In genomic region chr16:56985288-56985961, GRCh38 we compare ENCODE assay signal across 8 cellular contexts. TPM values are rescaled to one million over a fixed set of nuclear protein-coding genes. Genes with fewer than 3 reads are reported as not detected.
DNase-seq lines count a peak whose midpoint lies in the region; ATAC-seq, FAIRE-seq and TF ChIP-seq lines count a peak whose summit lies in the region.
"Had no signal": no experiment of that assay in that cellular context is flagged by ENCODE, and none has a peak within 500 bp of the region (broad histone marks: within the 10 kb centered on the region; RNA-seq: fewer than 3 reads in every experiment).

No MANE protein-coding gene starts in this region.

- H3K36me3 ChIP-seq in GM23338 (ENCODE audit: insufficient read depth) (no peaks in the 10 kb centered on the region), endothelial cell of umbilical vein (ENCODE audit: control insufficient read depth in 2 of 2, extremely low read depth in 1 of 2, insufficient read depth in 2 of 2, low read length in 2 of 2) (no peaks in the 10 kb centered on the region)

- H3K4me1 Mint-ChIP-seq in GM23338 (peaks cover 19% of the 10 kb centered on the region), osteocyte (ENCODE audit: unreplicated experiment) (peaks cover 40% of the 10 kb centered on the region)

- H2AFZ ChIP-seq in GM23338 (0 out of 2 replicates have a peak overlapping the region, but pooled peaks have one; percentile 23), endothelial cell of umbilical vein (ENCODE audit: low read depth, low read length) (peak overlapping the region; percentile 76)

- no peaks in the 10 kb centered on the region; the same call in 2 of the 3 replicates for H3K36me3 Mint-ChIP-seq in GM23338 (ENCODE audit: low read depth)
- H3K36me3 Mint-ChIP-seq in osteocyte (ENCODE audit: unreplicated experiment), result no peaks in the 10 kb centered on the region

- CTCF ChIA-PET in endothelial cell of umbilical vein (lab: Charles Lee), result interaction anchor here (1.1 to 2.0 kb wide), 3 partner anchors 8 to 61 kb away, joined by 5 to 9 read pairs (median 8); no protein-coding TSS in a partner anchor

- ATAC-seq in GM23338, result no peak
- ATAC-seq in HG02588 (IDR thresholded peaks at IDR 0.05; ENCODE audit: unreplicated experiment), result no peak
- ATAC-seq in HG03025 (IDR thresholded peaks at IDR 0.05; ENCODE audit: low FRiP score, unreplicated experiment), result no peak

- no peak overlapping the region for H3K27ac ChIP-seq in GM23338 (ENCODE audit: low read depth)
- H3K27ac ChIP-seq in endothelial cell of umbilical vein (ENCODE audit: insufficient read depth, low read depth, low read length), result no peak overlapping the region

- peak; percentile 65 for FAIRE-seq in endothelial cell of umbilical vein (lab: Jason Lieb, UNC)

- TF ChIP-seq POLR2A in endothelial cell of umbilical vein (IDR thresholded peaks at IDR 0.05; ENCODE audit: low read depth, low read length), result no peak

- no peaks in the 10 kb centered on the region for H3F3A ChIP-seq in GM23338 (replicated peaks; ENCODE audit: low read depth)

- H3K79me2 ChIP-seq in GM23338 (replicated peaks; ENCODE audit: insufficient read depth) (no peaks in the 10 kb centered on the region), endothelial cell of umbilical vein (ENCODE audit: control insufficient read depth, insufficient read depth, low read length) (peaks cover 4% of the 10 kb centered on the region)

- dilution Hi-C loops in endothelial cell of umbilical vein (cut with MboI; ENCODE audit: extremely low pct_ligation_motif_present, low sequenced_read_pairs), result no loop called here

- H3K4me2 ChIP-seq in GM23338, result no peak overlapping the region
- no peak overlapping the region for H3K4me2 ChIP-seq in endothelial cell of umbilical vein (ENCODE audit: insufficient read depth, low read length)

- H3K9me3 Mint-ChIP-seq in GM23338 (no peaks in the 10 kb centered on the region; the same call in 2 of the 3 replicates), osteocyte (ENCODE audit: unreplicated experiment) (no peaks in the 10 kb centered on the region)
- H3K9me3 Mint-ChIP-seq: neural crest cell had no signal

- no peak overlapping the region for H3K4me3 Mint-ChIP-seq in GM23338
- H3K4me3 Mint-ChIP-seq in osteocyte (ENCODE audit: unreplicated experiment), result no peak overlapping the region
- H3K4me3 Mint-ChIP-seq: neural crest cell had no signal

- H3K9me3 ChIP-seq in endothelial cell of umbilical vein (replicated peaks; ENCODE audit: control insufficient read depth, insufficient read depth, low read length), result no peaks in the 10 kb centered on the region

- no peaks in the 10 kb centered on the region for H3K9me2 ChIP-seq in GM23338 (ENCODE audit: insufficient read depth)

- intact Hi-C loops in endothelial cell of umbilical vein (cut with micrococcal nuclease), result no loop called here

- POLR2A ChIA-PET in endothelial cell of umbilical vein (lab: Charles Lee), result interaction anchor here (0.5 kb wide), 1 partner anchor 406 kb away, joined by 3 read pairs; no protein-coding TSS in a partner anchor

- H3K27ac Mint-ChIP-seq in GM23338 (no peak overlapping the region), osteocyte (ENCODE audit: unreplicated experiment) (peak overlapping the region; percentile 73)

- H4K20me1 ChIP-seq in GM23338 (replicated peaks; ENCODE audit: insufficient read depth) (no peaks in the 10 kb centered on the region), endothelial cell of umbilical vein (replicated peaks; ENCODE audit: control insufficient read depth, extremely low read depth, insufficient read depth, low read length) (no peaks in the 10 kb centered on the region)

- no peak for TF ChIP-seq CTCF in GM23338 (conservative IDR thresholded peaks at IDR 0.05; ENCODE audit: low read depth in 2 of 2)
- no peak for TF ChIP-seq CTCF in endothelial cell of umbilical vein (IDR thresholded peaks at IDR 0.05; ENCODE audit: extremely low read depth in 1 of 2, insufficient read depth in 1 of 2, low read depth in 1 of 2, low read length in 2 of 2)
- TF ChIP-seq CTCF in osteocyte (IDR thresholded peaks at IDR 0.05), result no peak

- DNase-seq in GM23338 (ENCODE audit: low spot score) (no peak), RKO (ENCODE audit: low spot score) (peak; percentile 84), endothelial cell of umbilical vein (ENCODE audit: low read depth, low spot score) (peak; percentile 28), osteocyte (ENCODE audit: extremely low spot score, unreplicated experiment) (no peak), SHP77 (lab: John Stamatoyannopoulos, UW) (no peak)

- H3K4me3 ChIP-seq in GM23338 (no peak overlapping the region), endothelial cell of umbilical vein (replicated peaks in 1 of 3; ENCODE audit: insufficient read depth in 1 of 3, low read depth in 1 of 3, low read length in 3 of 3) (no peak overlapping the region)

- H3K27me3 ChIP-seq in GM23338 (ENCODE audit: insufficient read depth), result peaks cover 29% of the 10 kb centered on the region
- H3K27me3 ChIP-seq in endothelial cell of umbilical vein (ENCODE audit: control insufficient read depth in 2 of 2, insufficient read depth in 2 of 2, low read length in 2 of 2), result no peaks in the 10 kb centered on the region

- H3K9me1 ChIP-seq in endothelial cell of umbilical vein (replicated peaks; ENCODE audit: control insufficient read depth, extremely low read depth, insufficient read depth, low read length), result no peaks in the 10 kb centered on the region

- no TSS peak for BruUV-seq in endothelial cell of umbilical vein (replicated peaks; lab: Mats Ljungman, UMichigan)

- H3K27me3 Mint-ChIP-seq in GM23338 (ENCODE audit: insufficient read depth, low read depth, poor library complexity) (peaks cover 26% of the 10 kb centered on the region), osteocyte (ENCODE audit: unreplicated experiment) (no peaks in the 10 kb centered on the region)

- peaks cover 7% of the 10 kb centered on the region; the same call in 1 of the 2 replicates for H3K4me1 ChIP-seq in GM23338 (ENCODE audit: insufficient read depth)
- peaks cover 16% of the 10 kb centered on the region for H3K4me1 ChIP-seq in endothelial cell of umbilical vein (ENCODE audit: control insufficient read depth, extremely low read depth, insufficient read depth, low read length)

- no peak overlapping the region for H3K9ac ChIP-seq in endothelial cell of umbilical vein (replicated peaks; ENCODE audit: extremely low read depth, insufficient read depth, low read length)

TF ChIP-seq in GM23338, 12 proteins besides CTCF, POLR2A, EP300 and RAD21 (continues in another document):
- no peak for TF ChIP-seq CREB1 (CRISPR knock-in tag; IDR thresholded peaks at IDR 0.05; ENCODE audit: low read depth)
- no peak for TF ChIP-seq JUNB (IDR thresholded peaks at IDR 0.05; ENCODE audit: unreplicated experiment)
- no peak for TF ChIP-seq POLR2AphosphoS5 (IDR thresholded peaks at IDR 0.05; ENCODE audit: low read depth)

TF ChIP-seq in endothelial cell of umbilical vein, 7 proteins besides CTCF, POLR2A, EP300 and RAD21 (continues in another document):
- TF ChIP-seq FOS (IDR thresholded peaks at IDR 0.05; ENCODE audit: borderline replicate concordance, insufficient read depth, low read length) (peak; percentile 49), MYC (IDR thresholded peaks at IDR 0.05; ENCODE audit: low read depth, low read length) (no peak), JUN (IDR thresholded peaks at IDR 0.05; ENCODE audit: borderline replicate concordance, insufficient read depth, insufficient read length, low read depth) (no peak), POLR2AphosphoS5 (IDR thresholded peaks at IDR 0.05; ENCODE audit: insufficient read depth, low read depth, low read length) (no peak)

RNA-seq across cellular contexts. Expression of gene NLRC5, which starts 3.9 kb away (rescaled TPM):
- 3.9 and 8.1 TPM in 2 replicates for total RNA-seq in GM23338 (2014; rRNA removed; shearing (Covaris generic))
- 1.4 and 2.3 TPM in 2 replicates for polyA plus RNA-seq in GM23338 (2016; fragmentation: Nextera tagmentation; extraction: Ambion mirVana)
- total RNA-seq in endothelial cell of umbilical vein, result 20.1 and 26.3 TPM in 2 replicates
- polyA plus RNA-seq in endothelial cell of umbilical vein, result 7.4 and 8.0 TPM in 2 replicates
- polyA plus RNA-seq in endothelial cell of umbilical vein (2011; cell fraction: cytosol; rRNA removed), result 5.1 and 5.7 TPM in 2 replicates
- 33.9 and 47.2 TPM in 2 replicates for polyA plus RNA-seq in endothelial cell of umbilical vein (2011; cell fraction: nucleus; rRNA removed)
- 11.6 and 14.4 TPM in 2 replicates for polyA plus RNA-seq in endothelial cell of umbilical vein (2012)
- polyA minus RNA-seq in endothelial cell of umbilical vein, result 14.2 and 18.8 TPM in 2 replicates
- 17.2 TPM for polyA minus RNA-seq in endothelial cell of umbilical vein (2011; cell fraction: cytosol; rRNA and poly(A)+ RNA removed)
- polyA minus RNA-seq in endothelial cell of umbilical vein (2011; cell fraction: nucleus; rRNA and poly(A)+ RNA removed), result 33.6 and 37.9 TPM in 2 replicates
- 21.1 and 24.7 TPM in 2 replicates for total RNA-seq in osteocyte

RNA-seq across cellular contexts. Expression of gene CETP, which starts 23.7 kb away (rescaled TPM):
- not detected in 2 replicates for total RNA-seq in GM23338 (2014; rRNA removed; shearing (Covaris generic))
- polyA plus RNA-seq in GM23338 (2016; fragmentation: Nextera tagmentation; extraction: Ambion mirVana), result 0.12 TPM in 1 of 2 replicates, not detected in the other
- 2.8 and 3.3 TPM in 2 replicates for total RNA-seq in endothelial cell of umbilical vein
- polyA plus RNA-seq in endothelial cell of umbilical vein, result 1.9 and 2.2 TPM in 2 replicates
- 1.8 and 2.2 TPM in 2 replicates for polyA plus RNA-seq in endothelial cell of umbilical vein (2011; cell fraction: cytosol; rRNA removed)
- polyA plus RNA-seq in endothelial cell of umbilical vein (2011; cell fraction: nucleus; rRNA removed), result 1.6 and 1.9 TPM in 2 replicates
- polyA plus RNA-seq in endothelial cell of umbilical vein (2012), result 0.30 and 0.75 TPM in 2 replicates
- 1.1 and 2.3 TPM in 2 replicates for polyA minus RNA-seq in endothelial cell of umbilical vein
- polyA minus RNA-seq in endothelial cell of umbilical vein (2011; cell fraction: cytosol; rRNA and poly(A)+ RNA removed), result not detected
- 0.24 and 0.38 TPM in 2 replicates for polyA minus RNA-seq in endothelial cell of umbilical vein (2011; cell fraction: nucleus; rRNA and poly(A)+ RNA removed)
- total RNA-seq in osteocyte, result not detected in 2 replicates
- total RNA-seq: neural crest cell had no signal

RNA-seq across cellular contexts. Expression of gene HERPUD1, which starts 53.5 kb away (rescaled TPM):
- 42.7 and 44.1 TPM in 2 replicates for total RNA-seq in GM23338 (2014; rRNA removed; shearing (Covaris generic))
- polyA plus RNA-seq in GM23338 (2016; fragmentation: Nextera tagmentation; extraction: Ambion mirVana) (33.6 and 41.1 TPM in 2 replicates), endothelial cell of umbilical vein (105 and 107 TPM in 2 replicates)
- total RNA-seq in endothelial cell of umbilical vein (101 and 109 TPM in 2 replicates), osteocyte (251 and 285 TPM in 2 replicates)
- polyA plus RNA-seq in endothelial cell of umbilical vein (2011; cell fraction: cytosol; rRNA removed), result 79.8 and 103 TPM in 2 replicates
- polyA plus RNA-seq in endothelial cell of umbilical vein (2011; cell fraction: nucleus; rRNA removed), result 233 and 249 TPM in 2 replicates
- polyA plus RNA-seq in endothelial cell of umbilical vein (2012), result 83.3 and 94.7 TPM in 2 replicates
- polyA minus RNA-seq in endothelial cell of umbilical vein, result 239 and 250 TPM in 2 replicates
- polyA minus RNA-seq in endothelial cell of umbilical vein (2011; cell fraction: cytosol; rRNA and poly(A)+ RNA removed), result 66.9 TPM
- 262 and 391 TPM in 2 replicates for polyA minus RNA-seq in endothelial cell of umbilical vein (2011; cell fraction: nucleus; rRNA and poly(A)+ RNA removed)

Comparison
In these comparisons a context has a peak if more than half of its experiments do, and no peak if none do; other contexts are left out.
1. DNase-seq: peak in RKO (single experiment) and endothelial cell of umbilical vein (single experiment); none in GM23338 (single experiment), osteocyte (single experiment) and SHP77 (0 of 2).